Comparison of ENCODE assay signal across 8 cellular contexts in genomic region chr6:83192456-83192855, GRCh38. TPM values are rescaled to one million over a fixed set of nuclear protein-coding genes. Genes with fewer than 3 reads are reported as not detected.
A peak's percentile ranks its signal among the peaks of the same experiment; 100 is the strongest.
DNase-seq lines count a peak whose midpoint lies in the region; ATAC-seq and TF ChIP-seq lines count a peak whose summit lies in the region.

No MANE protein-coding gene starts in this region.

- DNase-seq in AG20443 (ENCODE audit: low spot score) = peak; percentile 17
- DNase-seq in HL-60 (ENCODE audit: low read depth in 1 of 2, low spot score in 1 of 2) = no peak
- no peak for DNase-seq in brain microvascular endothelial cell
- DNase-seq in mesothelial cell of epicardium (ENCODE audit: low spot score in 2 of 2, unreplicated experiment in 2 of 2) = no peak
- DNase-seq in ureter (ENCODE audit: low spot score) = no peak
- no peak for DNase-seq in stimulated activated CD4-positive, alpha-beta T cell treated with anti-CD3 and anti-CD28 coated beads, Interleukin-1b, Interleukin-23, amount 100 ng/mL, for 48 hours
- no peak for DNase-seq in NCI-H146 (lab: John Stamatoyannopoulos, UW)

- H3K27ac Mint-ChIP-seq in mesothelial cell of epicardium = peak overlapping the region; percentile 99

- peak overlapping the region; percentile 99 for H3K4me3 Mint-ChIP-seq in mesothelial cell of epicardium

- no peaks in the 10 kb centered on the region for H3K9me3 Mint-ChIP-seq in mesothelial cell of epicardium

- peak overlapping the region; percentile 79 for H3K4me3 ChIP-seq in HL-60 (replicated peaks; ENCODE audit: insufficient read depth, low read length)
- H3K4me3 ChIP-seq in brain microvascular endothelial cell (ENCODE audit: low read depth, low read length) = peak overlapping the region; percentile 95

- peaks cover 19% of the 10 kb centered on the region for H3K36me3 Mint-ChIP-seq in mesothelial cell of epicardium

- peaks cover 30% of the 10 kb centered on the region for H3K4me1 Mint-ChIP-seq in mesothelial cell of epicardium

- peaks cover 28% of the 10 kb centered on the region for H3K36me3 ChIP-seq in brain microvascular endothelial cell (replicated peaks)

- no peaks in the 10 kb centered on the region for H3K27me3 Mint-ChIP-seq in mesothelial cell of epicardium (ENCODE audit: low read depth)

- H3K27ac ChIP-seq in HL-60 (replicated peaks) (no peak overlapping the region; the same call in 1 of the 2 replicates), brain microvascular endothelial cell (peak overlapping the region; percentile 87)

- in situ Hi-C loops in brain microvascular endothelial cell (cut with HindIII; ENCODE audit: low pct_ligation_motif_present, low sequenced_read_pairs) = no loop called here

- TF ChIP-seq CTCF in HL-60 (IDR thresholded peaks at IDR 0.05; ENCODE audit: insufficient read depth, low read length) (no peak), brain microvascular endothelial cell (IDR thresholded peaks at IDR 0.05; ENCODE audit: low read depth, low read length, missing control alignments) (no peak), mesothelial cell of epicardium (IDR thresholded peaks at IDR 0.05; ENCODE audit: unreplicated experiment) (no peak)

- H3K27me3 ChIP-seq in HL-60 (ENCODE audit: insufficient read depth, poor library complexity, severe bottlenecking) (no peaks in the 10 kb centered on the region), brain microvascular endothelial cell (replicated peaks) (no peaks in the 10 kb centered on the region)

- no peak for ATAC-seq in HG02798 (IDR thresholded peaks at IDR 0.05; ENCODE audit: poor library complexity, unreplicated experiment)

RNA-seq across cellular contexts. Expression of gene PGM3, which starts 0.6 kb away (rescaled TPM):
- total RNA-seq in mesothelial cell of epicardium = 67.0 to 68.1 TPM (median 67.7 TPM) in 3 replicates
- 25.3 TPM for total RNA-seq in ureter

RNA-seq across cellular contexts. Expression of gene RWDD2A, which starts 0.7 kb away (rescaled TPM):
- total RNA-seq in mesothelial cell of epicardium (6.4 to 6.7 TPM (median 6.4 TPM) in 3 replicates), ureter (2.6 TPM)
